Comparison of ENCODE assay signal across 8 cellular contexts in the genomic region with DNA sequence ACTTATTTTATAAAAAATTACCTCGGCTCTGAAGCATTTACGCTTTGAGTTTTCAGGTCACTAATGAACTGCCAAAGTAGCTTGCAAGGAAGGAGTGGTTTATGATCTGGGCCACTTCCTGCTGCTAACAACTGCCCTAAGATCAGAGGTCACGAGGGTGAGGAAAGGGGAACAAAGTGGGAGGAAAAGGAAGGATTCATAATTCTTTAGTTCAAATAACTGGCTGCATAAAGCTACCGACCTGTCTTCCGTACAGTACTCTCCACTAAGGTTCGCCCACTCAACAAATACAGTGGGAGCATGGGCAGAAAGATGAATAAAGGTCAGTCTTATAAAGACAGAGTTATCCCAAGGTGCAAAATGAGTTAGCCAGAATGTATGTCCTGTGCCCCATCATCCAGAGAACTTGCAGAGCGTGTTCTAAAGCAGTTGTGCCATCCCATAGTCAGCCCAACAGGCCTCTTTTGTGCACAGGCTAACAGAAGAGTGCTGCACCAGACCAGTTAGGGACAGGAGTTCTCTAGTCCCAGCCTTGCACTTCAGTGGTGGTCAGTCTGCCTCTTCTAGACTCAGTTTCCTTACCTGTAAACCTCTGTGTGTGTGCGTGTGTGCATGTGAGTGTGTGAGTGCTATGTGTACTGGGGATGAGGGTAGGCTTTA.
DNase-seq lines count a peak whose midpoint lies in the region; ATAC-seq, FAIRE-seq and TF ChIP-seq lines count a peak whose summit lies in the region.

No MANE protein-coding gene starts in this region.

- peaks cover 13% of the 10 kb centered on the region for H3K4me1 ChIP-seq in DND-41 (ENCODE audit: insufficient read depth, low read length)
- H3K4me1 ChIP-seq in astrocyte (ENCODE audit: insufficient read depth, low read length): peaks cover 47% of the 10 kb centered on the region
- H3K4me1 ChIP-seq in A673 (ENCODE audit: insufficient read depth, low read length, poor library complexity, severe bottlenecking): peaks cover 20% of the 10 kb centered on the region

- CTCF ChIA-PET in A673 (lab: Charles Lee): no interaction called here

- intact Hi-C loops in A673 (cut with micrococcal nuclease; ENCODE audit: unreplicated experiment): no loop called here

- H2AFZ ChIP-seq in DND-41 (ENCODE audit: low read depth, low read length) (no peak overlapping the region), astrocyte (ENCODE audit: low read depth, low read length) (no peak overlapping the region)

- TF ChIP-seq CTCF in DND-41 (IDR thresholded peaks at IDR 0.05; ENCODE audit: borderline replicate concordance, extremely low read depth, low read length, poor library complexity, severe bottlenecking): no peak
- no peak for TF ChIP-seq CTCF in astrocyte (IDR thresholded peaks at IDR 0.05; ENCODE audit: insufficient read depth, low read depth, low read length)
- TF ChIP-seq CTCF in A673 (conservative IDR thresholded peaks at IDR 0.05; ENCODE audit: low read depth, low read length): no peak

- H3K9ac ChIP-seq in DND-41 (ENCODE audit: low read depth, low read length) (no peak overlapping the region), astrocyte (ENCODE audit: low read length) (peak overlapping the region; percentile 9)

- DNase-seq in DND-41 (peak; percentile 28), astrocyte (ENCODE audit: low read depth) (no peak), naive B cell (peak; percentile 18), retina (no peak), A673 (ENCODE audit: low spot score) (no peak), ACHN (no peak)

- H3K9me3 ChIP-seq in DND-41 (ENCODE audit: insufficient read depth, low read length, severe bottlenecking): no peaks in the 10 kb centered on the region
- H3K9me3 ChIP-seq in astrocyte (ENCODE audit: insufficient read depth, low read depth, low read length): no peaks in the 10 kb centered on the region
- no peaks in the 10 kb centered on the region for H3K9me3 ChIP-seq in A673 (ENCODE audit: low read depth, low read length, poor library complexity, severe bottlenecking)

- H3K9me3 Mint-ChIP-seq in astrocyte (ENCODE audit: unreplicated experiment) (no peaks in the 10 kb centered on the region), naive B cell (no peaks in the 10 kb centered on the region)

- peak; percentile 80 for ATAC-seq in DND-41 (ENCODE audit: insufficient read depth, low read depth)
- peak; percentile 47 for ATAC-seq in HG03354 (IDR thresholded peaks at IDR 0.05; ENCODE audit: poor library complexity, severe bottlenecking, unreplicated experiment)
- peak; percentile 53 to 64 for ATAC-seq in naive B cell (ENCODE audit: low read depth in 2 of 2)
- no peak for ATAC-seq in GM19455 (IDR thresholded peaks at IDR 0.05; ENCODE audit: unreplicated experiment)

- no peak for FAIRE-seq in astrocyte (lab: Jason Lieb, UNC)

- peaks cover 64% of the 10 kb centered on the region for H3K4me1 Mint-ChIP-seq in astrocyte (ENCODE audit: low read depth, unreplicated experiment)
- H3K4me1 Mint-ChIP-seq in naive B cell: peaks cover 41 to 50% (median 41%) of the 10 kb centered on the region in 3 donors

- H4K20me1 ChIP-seq in DND-41 (ENCODE audit: insufficient read depth, low read length): no peaks in the 10 kb centered on the region; the same call in 1 of the 2 replicates
- H4K20me1 ChIP-seq in astrocyte (ENCODE audit: insufficient read depth, low read length): peaks cover 62% of the 10 kb centered on the region

- H3K36me3 Mint-ChIP-seq in astrocyte (ENCODE audit: low read depth, unreplicated experiment) (peaks cover 10% of the 10 kb centered on the region), naive B cell (no peaks in the 10 kb centered on the region)

- in situ Hi-C loops in ACHN (cut with HindIII; ENCODE audit: low pct_ligation_motif_present, low pct_unique_long_range_greater_than_20kb, low sequenced_read_pairs): no loop called here

- H3K36me3 ChIP-seq in DND-41 (ENCODE audit: insufficient read depth, low read length): no peaks in the 10 kb centered on the region
- peaks cover 1% of the 10 kb centered on the region for H3K36me3 ChIP-seq in astrocyte (ENCODE audit: insufficient read depth, low read length)
- no peaks in the 10 kb centered on the region for H3K36me3 ChIP-seq in A673 (ENCODE audit: insufficient read depth, low read length, poor library complexity, severe bottlenecking)

- H3K4me2 ChIP-seq in DND-41 (ENCODE audit: insufficient read depth, low read length): no peak overlapping the region
- peak overlapping the region; percentile 42 for H3K4me2 ChIP-seq in astrocyte (ENCODE audit: low read length)

- H3K79me2 ChIP-seq in DND-41 (ENCODE audit: insufficient read depth, low read length) (no peaks in the 10 kb centered on the region), astrocyte (ENCODE audit: insufficient read depth, low read length) (peaks cover 98% of the 10 kb centered on the region)

- H3K27ac Mint-ChIP-seq in astrocyte (ENCODE audit: unreplicated experiment) (peak overlapping the region; percentile 37), naive B cell (peak overlapping the region; percentile 89 to 99 (median 94))

- no peaks in the 10 kb centered on the region for H3K27me3 ChIP-seq in DND-41 (ENCODE audit: insufficient read depth, low read length, poor library complexity)
- no peaks in the 10 kb centered on the region for H3K27me3 ChIP-seq in astrocyte (ENCODE audit: insufficient read depth, low read length)
- H3K27me3 ChIP-seq in A673 (replicated peaks; ENCODE audit: insufficient read depth, low read depth, low read length, poor library complexity): no peaks in the 10 kb centered on the region

- H3K27ac ChIP-seq in DND-41 (ENCODE audit: low read length): no peak overlapping the region
- peak overlapping the region; percentile 8 for H3K27ac ChIP-seq in astrocyte (ENCODE audit: low read depth, low read length)
- H3K27ac ChIP-seq in A673 (ENCODE audit: low read depth, low read length, poor library complexity, severe bottlenecking): no peak overlapping the region

- no TSS peak for BruUV-seq in A673 (replicated peaks; lab: Mats Ljungman, UMichigan)

- POLR2A ChIA-PET in A673 (lab: Charles Lee; ENCODE audit: low non-redundant PET): no interaction called here

- H3K4me3 ChIP-seq in DND-41 (ENCODE audit: low read depth in 1 of 2, low read length in 2 of 2): no peak overlapping the region
- H3K4me3 ChIP-seq in astrocyte (ENCODE audit: insufficient read depth, low read depth, low read length): no peak overlapping the region
- H3K4me3 ChIP-seq in A673 (ENCODE audit: low read depth, low read length, poor library complexity, severe bottlenecking): no peak overlapping the region

- H3K4me3 Mint-ChIP-seq in astrocyte (ENCODE audit: unreplicated experiment) (no peak overlapping the region), naive B cell (peak overlapping the region; percentile 30 to 95 (median 74))

- H3K27me3 Mint-ChIP-seq in astrocyte (ENCODE audit: low read depth, unreplicated experiment) (no peaks in the 10 kb centered on the region), naive B cell (no peaks in the 10 kb centered on the region)

Comparison
In these comparisons a context has a peak if more than half of its experiments do, and no peak if none do; other contexts are left out.
1. DNase-seq: peak in DND-41 (single experiment) and naive B cell (single experiment); none in astrocyte (single experiment), retina (single experiment), A673 (single experiment) and ACHN (single experiment).